In the genomic region with DNA sequence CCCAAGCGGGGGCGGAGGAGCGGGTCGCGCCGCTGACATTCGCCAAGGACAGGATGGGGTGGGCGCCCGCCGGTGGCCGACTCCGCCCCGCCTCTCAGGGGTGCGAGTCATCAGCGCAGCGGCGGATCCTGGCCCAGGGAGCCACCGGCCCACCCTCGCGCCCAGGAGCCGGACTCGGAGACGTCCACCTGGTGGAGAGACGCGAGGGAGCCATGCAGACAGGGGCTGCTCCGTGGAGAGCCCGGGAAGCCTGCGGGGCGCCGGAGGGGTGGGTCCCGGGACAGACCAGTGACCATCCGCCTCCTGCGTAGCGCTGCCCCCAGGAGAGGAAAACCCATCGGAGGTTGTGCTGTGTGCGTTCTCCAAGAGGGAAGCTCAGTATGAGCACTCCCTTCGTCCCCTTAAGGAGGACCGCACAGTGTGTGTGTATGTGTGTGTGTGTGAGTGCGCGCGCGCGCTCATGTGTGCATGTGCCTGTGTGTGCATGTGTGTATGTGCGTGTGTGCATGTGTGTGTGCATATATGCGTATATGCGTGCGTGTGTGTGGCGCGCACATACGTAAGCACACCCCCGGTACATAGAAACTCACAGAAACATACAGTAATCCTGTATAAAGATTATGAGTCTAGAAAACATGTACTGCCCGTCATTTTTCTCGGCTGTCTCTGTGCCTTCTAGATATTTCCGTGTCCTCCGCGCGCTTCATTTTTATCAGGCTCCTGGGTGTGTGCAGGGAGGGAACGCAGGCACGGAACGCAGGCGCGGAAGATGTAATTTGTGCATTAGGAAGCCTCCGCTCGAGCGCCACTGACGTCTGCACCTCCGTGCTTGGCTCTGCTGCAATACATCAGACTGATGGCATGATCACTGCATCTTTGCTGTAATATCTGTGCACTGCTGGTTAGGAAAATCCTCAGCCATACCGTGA, we compare ENCODE assay signal across 10 cellular contexts.
A peak's percentile ranks its signal among the peaks of the same experiment; 100 is the strongest.
DNase-seq lines count a peak whose midpoint lies in the region; ATAC-seq and TF ChIP-seq lines count a peak whose summit lies in the region.
"Had no signal": no experiment of that assay in that cellular context is flagged by ENCODE, and none has a peak within 500 bp of the region (broad histone marks: within the 10 kb centered on the region; RNA-seq: fewer than 3 reads in every experiment).

No MANE protein-coding gene starts in this region.

- CTCF ChIA-PET in activated CD8-positive, alpha-beta T cell treated with anti-CD3 and anti-CD28 coated beads for 36 hours (lab: Charles Lee): no interaction called here
- CTCF ChIA-PET in activated CD8-positive, alpha-beta T cell treated with anti-CD3 and anti-CD28 coated beads, Interleukin-2, amount 10 ng/mL, durations not matched to agents 7 days and 5 days (lab: Charles Lee): no interaction called here
- CTCF ChIA-PET in Caco-2 (lab: Charles Lee): no interaction called here

- H3K27ac Mint-ChIP-seq in activated CD8-positive, alpha-beta T cell treated with anti-CD3 and anti-CD28 coated beads for 36 hours: no peak overlapping the region
- H3K27ac Mint-ChIP-seq in activated CD8-positive, alpha-beta T cell treated with anti-CD3 and anti-CD28 coated beads, Interleukin-2, amount 10 ng/mL, durations not matched to agents 7 days and 5 days: no peak overlapping the region
- H3K27ac Mint-ChIP-seq in endodermal cell (no peak overlapping the region), Caco-2 (ENCODE audit: unreplicated experiment) (no peak overlapping the region)

- 8 to 17% methylated on average over 17 to 67 of the region's 68 CpGs for WGBS in endodermal cell (ENCODE audit: insufficient coverage in 1 of 2, insufficient read length in 1 of 2), 2 experiments

- POLR2A ChIA-PET in activated CD8-positive, alpha-beta T cell treated with anti-CD3 and anti-CD28 coated beads for 36 hours (lab: Charles Lee): no interaction called here
- POLR2A ChIA-PET in activated CD8-positive, alpha-beta T cell treated with anti-CD3 and anti-CD28 coated beads, Interleukin-2, amount 10 ng/mL, durations not matched to agents 7 days and 5 days (lab: Charles Lee): no interaction called here
- POLR2A ChIA-PET in Caco-2 (lab: Charles Lee): no interaction called here

- H3K27me3 ChIP-seq in endodermal cell (ENCODE audit: control insufficient read depth, insufficient read depth, low read length, poor library complexity, severe bottlenecking) (peaks cover 84% of the 10 kb centered on the region), mucosa of rectum (ENCODE audit: control insufficient read depth in 2 of 2, insufficient read depth in 2 of 2, low read length in 2 of 2) (peaks cover 8 to 24% of the 10 kb centered on the region in 2 donors), upper lobe of right lung (peaks cover 79% of the 10 kb centered on the region), Caco-2 (replicated peaks; ENCODE audit: control insufficient read depth, insufficient read depth, low read length) (no peaks in the 10 kb centered on the region)

- BruUV-seq in Caco-2 (replicated peaks; lab: Mats Ljungman, UMichigan): no TSS peak

- peak; percentile 39 for ATAC-seq in activated CD8-positive, alpha-beta T cell treated with anti-CD3 and anti-CD28 coated beads for 36 hours
- no peak for ATAC-seq in activated CD8-positive, alpha-beta T cell treated with anti-CD3 and anti-CD28 coated beads, Interleukin-2, amount 10 ng/mL, durations not matched to agents 7 days and 5 days
- ATAC-seq in upper lobe of right lung: peak; percentile 13
- ATAC-seq: body of pancreas had no signal

- H3K27ac ChIP-seq in endodermal cell (ENCODE audit: low read depth, low read length): no peak overlapping the region
- no peak overlapping the region for H3K27ac ChIP-seq in mucosa of rectum (ENCODE audit: low read depth in 2 of 2, low read length in 2 of 2)
- H3K27ac ChIP-seq in upper lobe of right lung: no peak overlapping the region
- H3K27ac ChIP-seq: body of pancreas, C4-2B had no signal

- peak overlapping the region; percentile 83 for H3K4me3 ChIP-seq in endodermal cell (ENCODE audit: low read length)
- H3K4me3 ChIP-seq in mucosa of rectum (ENCODE audit: low read length in 2 of 2): peak overlapping the region; percentile 32 to 41
- H3K4me3 ChIP-seq in upper lobe of right lung: no peak overlapping the region
- no peak overlapping the region for H3K4me3 ChIP-seq in Caco-2 (ENCODE audit: low read depth, low read length)
- H3K4me3 ChIP-seq: body of pancreas had no signal

- no peaks in the 10 kb centered on the region for H3K9me3 ChIP-seq in endodermal cell (ENCODE audit: control insufficient read depth, low read length)
- H3K9me3 ChIP-seq in mucosa of rectum (ENCODE audit: control insufficient read depth in 2 of 2, low read length in 2 of 2): no peaks in the 10 kb centered on the region
- H3K9me3 ChIP-seq in upper lobe of right lung: no peaks in the 10 kb centered on the region
- H3K9me3 ChIP-seq in Caco-2: no peaks in the 10 kb centered on the region
- H3K9me3 ChIP-seq: body of pancreas had no signal

- DNase-seq in activated CD8-positive, alpha-beta T cell treated with anti-CD3 and anti-CD28 coated beads for 36 hours: no peak
- no peak for DNase-seq in activated CD8-positive, alpha-beta T cell treated with anti-CD3 and anti-CD28 coated beads, Interleukin-2, amount 10 ng/mL, durations not matched to agents 7 days and 5 days
- peak; percentile 78 for DNase-seq in endodermal cell
- DNase-seq in upper lobe of right lung: no peak
- no peak for DNase-seq in NCI-H2081 (lab: John Stamatoyannopoulos, UW)
- no peak for DNase-seq in NOMO-1 treated with DMSO at 0.1 percent for 48 hours (lab: John Stamatoyannopoulos, UW; ENCODE audit: unreplicated experiment)
- no peak for DNase-seq in Caco-2

- peaks cover 7% of the 10 kb centered on the region for H3K4me1 Mint-ChIP-seq in activated CD8-positive, alpha-beta T cell treated with anti-CD3 and anti-CD28 coated beads for 36 hours (ENCODE audit: low read depth)
- no peaks in the 10 kb centered on the region for H3K4me1 Mint-ChIP-seq in activated CD8-positive, alpha-beta T cell treated with anti-CD3 and anti-CD28 coated beads, Interleukin-2, amount 10 ng/mL, durations not matched to agents 7 days and 5 days (ENCODE audit: low read depth)
- H3K4me1 Mint-ChIP-seq in endodermal cell: peaks cover 8% of the 10 kb centered on the region
- H3K4me1 Mint-ChIP-seq in Caco-2 (ENCODE audit: low read depth, unreplicated experiment): no peaks in the 10 kb centered on the region

- no peaks in the 10 kb centered on the region for H3K36me3 Mint-ChIP-seq in activated CD8-positive, alpha-beta T cell treated with anti-CD3 and anti-CD28 coated beads for 36 hours (ENCODE audit: low read depth)
- H3K36me3 Mint-ChIP-seq in activated CD8-positive, alpha-beta T cell treated with anti-CD3 and anti-CD28 coated beads, Interleukin-2, amount 10 ng/mL, durations not matched to agents 7 days and 5 days (ENCODE audit: low read depth): no peaks in the 10 kb centered on the region
- no peaks in the 10 kb centered on the region for H3K36me3 Mint-ChIP-seq in endodermal cell (ENCODE audit: low read depth)
- no peaks in the 10 kb centered on the region for H3K36me3 Mint-ChIP-seq in Caco-2 (ENCODE audit: insufficient read depth, unreplicated experiment)

- no peaks in the 10 kb centered on the region for H3K9me3 Mint-ChIP-seq in activated CD8-positive, alpha-beta T cell treated with anti-CD3 and anti-CD28 coated beads for 36 hours
- H3K9me3 Mint-ChIP-seq in activated CD8-positive, alpha-beta T cell treated with anti-CD3 and anti-CD28 coated beads, Interleukin-2, amount 10 ng/mL, durations not matched to agents 7 days and 5 days (ENCODE audit: insufficient read depth): no peaks in the 10 kb centered on the region
- H3K9me3 Mint-ChIP-seq in endodermal cell (no peaks in the 10 kb centered on the region), Caco-2 (ENCODE audit: unreplicated experiment) (no peaks in the 10 kb centered on the region)

- intact Hi-C loops in activated CD8-positive, alpha-beta T cell treated with anti-CD3 and anti-CD28 coated beads for 36 hours (cut with micrococcal nuclease): no loop called here
- intact Hi-C loops in upper lobe of right lung (cut with DNase I) (no loop called here), Caco-2 (cut with micrococcal nuclease; ENCODE audit: unreplicated experiment) (no loop called here)

- no peak overlapping the region for H3K9ac ChIP-seq in endodermal cell (ENCODE audit: extremely low read depth, low read length, poor library complexity, severe bottlenecking)
- H3K9ac ChIP-seq in mucosa of rectum (ENCODE audit: low read depth in 1 of 2, low read length in 2 of 2): no peak overlapping the region

- no peak overlapping the region for H3K4me3 Mint-ChIP-seq in activated CD8-positive, alpha-beta T cell treated with anti-CD3 and anti-CD28 coated beads for 36 hours
- H3K4me3 Mint-ChIP-seq in activated CD8-positive, alpha-beta T cell treated with anti-CD3 and anti-CD28 coated beads, Interleukin-2, amount 10 ng/mL, durations not matched to agents 7 days and 5 days: no peak overlapping the region
- H3K4me3 Mint-ChIP-seq in endodermal cell (peak overlapping the region; percentile 49), Caco-2 (ENCODE audit: unreplicated experiment) (no peak overlapping the region)

- TF ChIP-seq CTCF in activated CD8-positive, alpha-beta T cell treated with anti-CD3 and anti-CD28 coated beads for 36 hours (IDR thresholded peaks at IDR 0.05): no peak
- TF ChIP-seq CTCF in endodermal cell (conservative IDR thresholded peaks at IDR 0.05): peak; percentile 46
- no peak for TF ChIP-seq CTCF in upper lobe of right lung (IDR thresholded peaks at IDR 0.05)
- no peak for TF ChIP-seq CTCF in Caco-2 (IDR thresholded peaks at IDR 0.05; ENCODE audit: insufficient read depth in 1 of 2, low read depth in 1 of 2, low read length in 1 of 2, severe bottlenecking in 1 of 2, unreplicated experiment in 1 of 2)

- peaks cover 7% of the 10 kb centered on the region for H3K4me1 ChIP-seq in endodermal cell (ENCODE audit: control insufficient read depth, insufficient read depth, low read length)
- peaks cover 4 to 5% of the 10 kb centered on the region in 2 donors for H3K4me1 ChIP-seq in mucosa of rectum (ENCODE audit: control insufficient read depth in 2 of 2, insufficient read depth in 2 of 2, low read length in 2 of 2)
- H3K4me1 ChIP-seq in upper lobe of right lung: peaks cover 7% of the 10 kb centered on the region
- H3K4me1 ChIP-seq in Caco-2: no peaks in the 10 kb centered on the region

- no peaks in the 10 kb centered on the region for H3K36me3 ChIP-seq in endodermal cell (ENCODE audit: control insufficient read depth, insufficient read depth, low read length)
- H3K36me3 ChIP-seq in mucosa of rectum (ENCODE audit: control insufficient read depth in 2 of 2, insufficient read depth in 2 of 2, low read length in 2 of 2): no peaks in the 10 kb centered on the region
- H3K36me3 ChIP-seq in upper lobe of right lung: no peaks in the 10 kb centered on the region
- no peaks in the 10 kb centered on the region for H3K36me3 ChIP-seq in Caco-2 (ENCODE audit: control insufficient read depth, insufficient read depth, low read length)

- H3K27me3 Mint-ChIP-seq in activated CD8-positive, alpha-beta T cell treated with anti-CD3 and anti-CD28 coated beads for 36 hours: peaks cover 65% of the 10 kb centered on the region
- peaks cover 55% of the 10 kb centered on the region for H3K27me3 Mint-ChIP-seq in activated CD8-positive, alpha-beta T cell treated with anti-CD3 and anti-CD28 coated beads, Interleukin-2, amount 10 ng/mL, durations not matched to agents 7 days and 5 days (ENCODE audit: low read depth)
- H3K27me3 Mint-ChIP-seq in endodermal cell (ENCODE audit: insufficient read depth) (peaks cover 91% of the 10 kb centered on the region), Caco-2 (ENCODE audit: insufficient read depth, unreplicated experiment) (peaks cover 10% of the 10 kb centered on the region)

Comparison
In these comparisons a context has a peak if more than half of its experiments do, and no peak if none do; other contexts are left out.
1. H3K4me3 ChIP-seq: peak in endodermal cell (single experiment) and mucosa of rectum (2 of 2); none in upper lobe of right lung (single experiment) and Caco-2 (single experiment).